1 cellular context compared by ENCODE assay signal in genomic region chr7:101097561-101097960, GRCh38.
TF ChIP-seq lines count a peak whose summit lies in the region.

No MANE protein-coding gene starts in this region.

TF ChIP-seq in WTC11, 78 proteins besides CTCF, POLR2A, EP300 and RAD21 (continued from another document):
- TF ChIP-seq ZNF425 (CRISPR knock-in tag; conservative IDR thresholded peaks at IDR 0.05) (no peak), FOXP4 (CRISPR knock-in tag; IDR thresholded peaks at IDR 0.05) (no peak), IRF1 (CRISPR knock-in tag; IDR thresholded peaks at IDR 0.05) (no peak), HMGA2 (CRISPR knock-in tag; IDR thresholded peaks at IDR 0.05) (no peak)
